ENCODE assay signal across 8 cellular contexts in the genomic region with DNA sequence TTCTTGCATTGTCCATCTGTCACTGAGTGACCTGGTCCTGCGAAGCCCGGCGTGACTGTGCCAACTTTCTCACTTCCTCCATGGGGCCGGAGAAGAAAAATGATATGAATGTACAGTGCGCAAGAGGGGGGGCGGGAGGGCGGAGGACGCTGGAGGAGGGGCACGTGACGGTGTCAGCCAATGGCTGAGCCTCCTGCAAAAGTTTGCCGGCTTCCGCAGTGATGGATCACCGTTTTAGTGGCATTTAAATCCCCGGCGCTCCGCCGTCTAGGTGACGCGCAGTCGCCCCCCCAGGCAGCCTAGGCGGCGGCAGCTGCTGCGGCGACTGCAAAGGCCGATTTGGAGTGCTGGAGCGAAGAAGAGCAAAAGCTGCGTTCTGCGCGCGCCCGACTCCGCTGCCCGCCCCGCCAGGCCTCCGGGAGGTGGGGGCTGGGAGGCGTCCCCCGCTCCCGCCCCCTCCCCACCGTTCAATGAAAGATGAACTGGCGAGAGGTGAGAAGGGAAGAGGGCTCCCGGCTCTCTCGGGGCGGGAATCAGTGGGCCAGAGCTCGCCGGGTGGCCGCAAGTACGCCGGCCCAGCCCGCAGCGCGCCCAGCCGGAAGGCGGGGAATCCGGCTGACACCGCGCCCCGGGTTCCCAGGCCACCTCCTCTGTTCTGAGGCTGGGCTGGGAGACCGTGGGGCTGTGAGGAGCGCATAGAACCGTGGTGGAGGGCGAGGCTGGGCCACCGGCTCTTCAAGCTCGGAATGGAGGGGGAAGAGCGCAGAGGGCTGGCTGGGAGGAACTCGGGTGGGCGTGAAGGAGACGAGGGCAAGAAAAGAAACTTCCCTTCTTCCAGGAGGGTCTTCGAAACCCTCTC. TPM values are rescaled to one million over a fixed set of nuclear protein-coding genes. Genes with fewer than 3 reads are reported as not detected.
A peak's percentile ranks its signal among the peaks of the same experiment; 100 is the strongest.
DNase-seq lines count a peak whose midpoint lies in the region; TF ChIP-seq lines count a peak whose summit lies in the region.

A gene (minus strand): TSS at position 104 of the 859 bp plus-strand sequence. CDS start 88 bp downstream, at position 16.

- peaks cover 24% of the 10 kb centered on the region for H3K4me1 Mint-ChIP-seq in activated naive CD4-positive, alpha-beta T cell treated with anti-CD3 and anti-CD28 coated beads, Interleukin-2, amount 50 U/mL, for 24 hours

- no peaks in the 10 kb centered on the region for H3K9me3 ChIP-seq in MG63
- no peaks in the 10 kb centered on the region for H3K9me3 ChIP-seq in SK-N-MC (ENCODE audit: low read depth, low read length)
- no peaks in the 10 kb centered on the region for H3K9me3 ChIP-seq in right atrium auricular region
- no peaks in the 10 kb centered on the region for H3K9me3 ChIP-seq in sigmoid colon

- H3K9ac ChIP-seq in SK-N-MC (ENCODE audit: insufficient read length), result no peak within 1 kb of the TSS

- H3K27ac Mint-ChIP-seq in activated naive CD4-positive, alpha-beta T cell treated with anti-CD3 and anti-CD28 coated beads, Interleukin-2, amount 50 U/mL, for 24 hours, result no peak within 1 kb of the TSS

- TF ChIP-seq CTCF in right atrium auricular region (IDR thresholded peaks at IDR 0.05) (no peak), sigmoid colon (IDR thresholded peaks at IDR 0.05) (no peak)

- H3K27ac ChIP-seq in SK-N-MC (no peak within 1 kb of the TSS), right atrium auricular region (peak within 1 kb of the TSS; percentile 68 to 85), sigmoid colon (peak within 1 kb of the TSS; percentile 93 to 99 (median 94))

- peaks cover 4% of the 10 kb centered on the region for H3K9me3 Mint-ChIP-seq in activated naive CD4-positive, alpha-beta T cell treated with anti-CD3 and anti-CD28 coated beads, Interleukin-2, amount 50 U/mL, for 24 hours

- intact Hi-C loops in sigmoid colon (cut with DNase I), result loop anchor here (2.0 to 10.0 kb wide), 4 partner anchors 231 to 1231 kb away; a partner anchor contains a TSS

- H3K4me1 ChIP-seq in right atrium auricular region (peaks cover 0 to 35% of the 10 kb centered on the region in 2 donors), sigmoid colon (peaks cover 0 to 45% (median 25%) of the 10 kb centered on the region in 4 donors)

- H3K27me3 ChIP-seq in MG63, result no peaks in the 10 kb centered on the region
- H3K27me3 ChIP-seq in right atrium auricular region, result peaks cover 32 to 47% of the 10 kb centered on the region in 2 donors
- no peaks in the 10 kb centered on the region for H3K27me3 ChIP-seq in sigmoid colon

- 0 to 1% methylated on average over 68 of the region's 68 CpGs for WGBS in sigmoid colon, 2 donors

- TF ChIP-seq EP300 in sigmoid colon (IDR thresholded peaks at IDR 0.05), result no peak

- TF ChIP-seq POLR2A in sigmoid colon (IDR thresholded peaks at IDR 0.05), result peak; percentile 43 to 71

- peak within 1 kb of the TSS; percentile 82 for H3K4me3 Mint-ChIP-seq in activated naive CD4-positive, alpha-beta T cell treated with anti-CD3 and anti-CD28 coated beads, Interleukin-2, amount 50 U/mL, for 24 hours

- peaks cover 10% of the 10 kb centered on the region for H3K36me3 Mint-ChIP-seq in activated naive CD4-positive, alpha-beta T cell treated with anti-CD3 and anti-CD28 coated beads, Interleukin-2, amount 50 U/mL, for 24 hours

- peak; percentile 97 for DNase-seq in HCEC 1CT
- peak; percentile 86 for DNase-seq in MG63
- no peak for DNase-seq in SK-N-MC (ENCODE audit: low read depth, low spot score)
- DNase-seq in right atrium auricular region (ENCODE audit: low spot score), result peak; percentile 71
- peak; percentile 93 for DNase-seq in sigmoid colon
- DNase-seq in cerebellum (ENCODE audit: low spot score), result no peak

- peaks cover 17% of the 10 kb centered on the region for H3K36me3 ChIP-seq in MG63
- H3K36me3 ChIP-seq in SK-N-MC (ENCODE audit: insufficient read depth, low read length), result no peaks in the 10 kb centered on the region
- no peaks in the 10 kb centered on the region for H3K36me3 ChIP-seq in right atrium auricular region
- H3K36me3 ChIP-seq in sigmoid colon, result no peaks in the 10 kb centered on the region

- H3K4me3 ChIP-seq in GM08714 (ENCODE audit: low read length) (peak within 1 kb of the TSS; percentile 78), MG63 (peak within 1 kb of the TSS; percentile 68), SK-N-MC (peak within 1 kb of the TSS; percentile 76), right atrium auricular region (peak within 1 kb of the TSS; percentile 58 to 65), sigmoid colon (peak within 1 kb of the TSS; percentile 77 to 93 (median 90))

- H3K27me3 Mint-ChIP-seq in activated naive CD4-positive, alpha-beta T cell treated with anti-CD3 and anti-CD28 coated beads, Interleukin-2, amount 50 U/mL, for 24 hours, result peaks cover 62% of the 10 kb centered on the region

RNA-seq across cellular contexts. Expression of the gene that starts here (rescaled TPM):
- 0.27 and 1.1 TPM in 2 replicates for total RNA-seq in MG63 (2014; rRNA removed; shearing (Covaris generic); ENCODE audit: low replicate concordance)
- under 1 TPM in 1 of 2 donors, not detected in 1; 0.20 TPM for total RNA-seq in right atrium auricular region
- 1 to 10 TPM in 2 of 4 donors, under 1 TPM in 2; 0.14 to 1.1 (median 0.95) TPM for total RNA-seq in sigmoid colon
- polyA plus RNA-seq in sigmoid colon, result 1 to 10 TPM in 2 of 3 donors, under 1 TPM in 1; 0.69 to 2.4 (median 2.0) TPM
- total RNA-seq in cerebellum, result not detected

Comparison
In these comparisons a context has a peak if more than half of its experiments do, and no peak if none do; other contexts are left out.
1. Peak in DNase-seq, H3K4me3 ChIP-seq and H3K27ac ChIP-seq in right atrium auricular region; RNA of the gene not detected or under 1 TPM.
2. DNase-seq: peak in HCEC 1CT (single experiment), MG63 (single experiment) and sigmoid colon (single experiment); none in SK-N-MC (single experiment) and cerebellum (single experiment).
3. Peak in every context shown above with its lines, with median percentiles within 50 percentile points of each other: H3K4me3 ChIP-seq.